ENCODE assay signal across 8 cellular contexts in the genomic region with DNA sequence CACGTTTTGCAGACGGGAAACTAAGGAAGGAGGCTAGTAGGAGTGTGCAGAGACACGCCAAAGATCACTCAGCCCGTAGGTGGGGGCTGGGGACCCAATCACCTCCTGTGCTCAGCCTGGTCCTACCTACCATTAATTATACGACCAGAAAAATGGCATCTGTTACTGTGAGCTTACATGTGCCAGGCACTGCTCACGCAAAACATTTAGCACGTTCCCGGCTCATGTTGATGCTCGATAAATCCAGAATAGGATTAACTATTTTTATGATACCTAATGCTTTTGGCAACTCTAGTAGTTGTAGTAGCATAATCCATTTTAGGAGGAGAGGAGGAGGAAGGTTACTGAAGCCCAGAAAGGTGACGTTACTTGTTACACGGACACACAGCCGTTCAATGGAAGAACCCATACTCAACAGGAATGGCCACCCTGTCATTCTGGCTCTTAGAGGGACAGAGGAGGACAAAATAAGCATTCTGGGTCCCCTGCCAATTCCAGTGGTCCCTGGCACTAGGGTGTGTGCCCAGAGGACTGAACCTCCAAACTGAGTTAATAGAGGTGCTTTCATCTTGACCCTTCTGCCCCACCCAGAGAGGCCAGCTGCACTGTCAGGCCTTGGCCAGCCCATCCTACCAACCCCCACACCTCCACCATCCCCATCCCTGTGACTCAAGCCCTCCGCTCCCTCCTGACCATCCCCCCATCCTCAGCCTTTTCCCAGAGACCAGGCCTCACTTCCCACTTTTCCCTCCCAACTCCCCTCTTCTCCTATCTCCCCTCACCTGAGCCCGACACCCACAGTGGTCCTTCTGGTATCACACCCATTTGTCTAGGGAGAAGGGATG. TPM values are rescaled to one million over a fixed set of nuclear protein-coding genes. Genes with fewer than 3 reads are reported as not detected.
DNase-seq lines count a peak whose midpoint lies in the region; ATAC-seq and TF ChIP-seq lines count a peak whose summit lies in the region.
"Had no signal": no experiment of that assay in that cellular context is flagged by ENCODE, and none has a peak within 500 bp of the region (broad histone marks: within the 10 kb centered on the region; RNA-seq: fewer than 3 reads in every experiment).

No MANE protein-coding gene starts in this region.

- H3K4me1 Mint-ChIP-seq in dendritic cell treated with granulocyte-macrophage colony-stimulating factor and Interleukin-4, amounts not matched to agents 40 ng/mL and 50 ng/mL, for 4 days (ENCODE audit: low read depth), result peaks cover 57% of the 10 kb centered on the region

- intact Hi-C loops in dendritic cell treated with granulocyte-macrophage colony-stimulating factor and Interleukin-4, amounts not matched to agents 40 ng/mL and 50 ng/mL, for 4 days (cut with micrococcal nuclease), result loop anchor here (10.0 kb wide), 2 partner anchors 119 to 149 kb away; partner anchors contain the start of genes PPM1N and RTN2
- intact Hi-C loops in gastrocnemius medialis (cut with DNase I; ENCODE audit: low total_unique reads), result loop anchor here (1.0 kb wide), 1 partner anchor 121 kb away; no protein-coding TSS in a partner anchor

- no peak for TF ChIP-seq POLR2A in gastrocnemius medialis (IDR thresholded peaks at IDR 0.05)

- H3K27ac ChIP-seq in gastrocnemius medialis, result no peak overlapping the region
- H3K27ac ChIP-seq: testis had no signal

- no peak for ATAC-seq in GM21529 (IDR thresholded peaks at IDR 0.05; ENCODE audit: unreplicated experiment)
- no peak for ATAC-seq in gastrocnemius medialis

- peak overlapping the region; percentile 15 for H3K27ac Mint-ChIP-seq in dendritic cell treated with granulocyte-macrophage colony-stimulating factor and Interleukin-4, amounts not matched to agents 40 ng/mL and 50 ng/mL, for 4 days

- H3K9me3 ChIP-seq in gastrocnemius medialis, result no peaks in the 10 kb centered on the region
- H3K9me3 ChIP-seq: testis had no signal

- in situ Hi-C loops in gastrocnemius medialis (cut with MboI; ENCODE audit: low sequenced_read_pairs in 4 of 4), result loop anchor here in 1 of 4 donors (5.0 kb wide), 1 partner anchor 37 kb away; no protein-coding TSS in a partner anchor

- H3K9me3 Mint-ChIP-seq in dendritic cell treated with granulocyte-macrophage colony-stimulating factor and Interleukin-4, amounts not matched to agents 40 ng/mL and 50 ng/mL, for 4 days, result no peaks in the 10 kb centered on the region

- H3K27me3 Mint-ChIP-seq in dendritic cell treated with granulocyte-macrophage colony-stimulating factor and Interleukin-4, amounts not matched to agents 40 ng/mL and 50 ng/mL, for 4 days, result peaks cover 47% of the 10 kb centered on the region

- H3K36me3 Mint-ChIP-seq in dendritic cell treated with granulocyte-macrophage colony-stimulating factor and Interleukin-4, amounts not matched to agents 40 ng/mL and 50 ng/mL, for 4 days (ENCODE audit: low read depth), result peaks cover 2% of the 10 kb centered on the region

- H3K4me3 ChIP-seq in GM06990 (replicated peaks; ENCODE audit: low read depth, low read length), result peak overlapping the region; percentile 69
- no peak overlapping the region for H3K4me3 ChIP-seq in gastrocnemius medialis

- H3K4me3 Mint-ChIP-seq in dendritic cell treated with granulocyte-macrophage colony-stimulating factor and Interleukin-4, amounts not matched to agents 40 ng/mL and 50 ng/mL, for 4 days, result no peak overlapping the region

- H3K27me3 ChIP-seq in GM06990 (replicated peaks; ENCODE audit: control insufficient read depth, insufficient read depth, low read length), result no peaks in the 10 kb centered on the region
- peaks cover 0 to 30% (median 26%) of the 10 kb centered on the region in 3 donors for H3K27me3 ChIP-seq in gastrocnemius medialis
- H3K27me3 ChIP-seq: testis had no signal

- TF ChIP-seq CTCF in GM06990 (IDR thresholded peaks at IDR 0.05; ENCODE audit: insufficient read depth, low read length, poor library complexity, severe bottlenecking) (no peak), gastrocnemius medialis (IDR thresholded peaks at IDR 0.05 in 4 of 5, conservative IDR thresholded peaks at IDR 0.05 in 1 of 5) (no peak)

- H3K36me3 ChIP-seq in GM06990 (ENCODE audit: control insufficient read depth, insufficient read depth, low read length) (no peaks in the 10 kb centered on the region), gastrocnemius medialis (no peaks in the 10 kb centered on the region)

- peaks cover 5 to 18% of the 10 kb centered on the region in 2 donors for H3K4me1 ChIP-seq in gastrocnemius medialis

- no peak for DNase-seq in GM06990 (ENCODE audit: extremely low read depth, insufficient read length)
- peak; percentile 96 for DNase-seq in NCI-H82 (lab: John Stamatoyannopoulos, UW)
- DNase-seq in nucleus accumbens (lab: John Stamatoyannopoulos, UW), result peak in 29 of 56 donors; percentile 2 to 55 (median 27)
- no peak for DNase-seq in NCI-H2171 treated with DMSO at 0.1 percent for 48 hours (lab: John Stamatoyannopoulos, UW)
- no peak for DNase-seq in gastrocnemius medialis
- DNase-seq: testis had no signal

RNA-seq across cellular contexts. Expression of gene EML2, which starts 5.0 kb away (rescaled TPM):
- total RNA-seq in gastrocnemius medialis, result 1 to 10 TPM; 3.0 to 6.7 (median 4.8) TPM

RNA-seq across cellular contexts. Expression of gene GIPR, which starts 23.9 kb away (rescaled TPM):
- total RNA-seq in gastrocnemius medialis, result not detected

RNA-seq across cellular contexts. Expression of gene GPR4, which starts 42.1 kb away (rescaled TPM):
- total RNA-seq in gastrocnemius medialis, result 1 to 10 TPM in 3 of 4 donors, under 1 TPM in 1; 0.46 to 4.2 (median 2.2) TPM

RNA-seq across cellular contexts. Expression of gene SNRPD2, which starts 47.6 kb away (rescaled TPM):
- 100 to 1,000 TPM; 136 to 167 (median 144) TPM for total RNA-seq in gastrocnemius medialis

RNA-seq across cellular contexts. Expression of gene QPCTL, which starts 48.3 kb away (rescaled TPM):
- 1 to 10 TPM in 2 of 4 donors, under 1 TPM in 2; 0.80 to 1.4 (median 0.97) TPM for total RNA-seq in gastrocnemius medialis

Comparison
In these comparisons a context has a peak if more than half of its experiments do, and no peak if none do; other contexts are left out.
1. DNase-seq: peak in NCI-H82 (single experiment) and nucleus accumbens (29 of 56); none in GM06990 (single experiment), NCI-H2171 treated with DMSO at 0.1 percent for 48 hours (single experiment) and gastrocnemius medialis (0 of 2).